ENCODE assay signal across 9 cellular contexts in genomic region chrX:13087322-13088154, GRCh38. TPM values are rescaled to one million over a fixed set of nuclear protein-coding genes. Genes with fewer than 3 reads are reported as not detected.
DNase-seq lines count a peak whose midpoint lies in the region; ATAC-seq, FAIRE-seq and TF ChIP-seq lines count a peak whose summit lies in the region.
"Had no signal": no experiment of that assay in that cellular context is flagged by ENCODE, and none has a peak within 500 bp of the region (broad histone marks: within the 10 kb centered on the region; RNA-seq: fewer than 3 reads in every experiment).

No MANE protein-coding gene starts in this region.

- H3K36me3 ChIP-seq in liver (ENCODE audit: control insufficient read depth in 4 of 4, insufficient read depth in 3 of 4, low read depth in 1 of 4, low read length in 3 of 4) (no peaks in the 10 kb centered on the region), HepG2 (replicated peaks in 1 of 2; ENCODE audit: control insufficient read depth in 1 of 2, insufficient read depth in 2 of 2, low read length in 2 of 2) (no peaks in the 10 kb centered on the region), left ventricle myocardium inferior (no peaks in the 10 kb centered on the region)

- H3K27me3 ChIP-seq in liver (ENCODE audit: control insufficient read depth in 4 of 4, insufficient read depth in 4 of 4, low read length in 3 of 4) (no peaks in the 10 kb centered on the region), HepG2 (ENCODE audit: control insufficient read depth in 1 of 2, insufficient read depth in 2 of 2, low read length in 2 of 2) (no peaks in the 10 kb centered on the region), left ventricle myocardium inferior (ENCODE audit: low read depth) (no peaks in the 10 kb centered on the region)

- no TSS peak for BruUV-seq in HepG2 (replicated peaks; lab: Mats Ljungman, UMichigan)

- no peaks in the 10 kb centered on the region for H3K79me2 ChIP-seq in HepG2 (ENCODE audit: insufficient read depth, low read length)

- DNase-seq in HepG2 (ENCODE audit: low spot score) (no peak), T follicular helper cell (ENCODE audit: low read depth) (peak; percentile 69), choroid plexus epithelial cell (ENCODE audit: low read depth) (peak; percentile 94), DMS 273 (lab: John Stamatoyannopoulos, UW; ENCODE audit: unreplicated experiment) (no peak), left ventricle myocardium inferior (no peak)
- DNase-seq in stimulated activated CD8-positive, alpha-beta memory T cell treated with anti-CD3 and anti-CD28 coated beads, Interleukin-15, amount 100 ng/mL, for 1 hour (ENCODE audit: low read depth) = peak; percentile 27

- 78% methylated on average over 9 of the region's 9 CpGs for WGBS in liver
- 48% methylated on average over 5 of the region's 9 CpGs for WGBS in HepG2 (ENCODE audit: low lambda C conversion rate)

- H3K9me3 ChIP-seq in liver (ENCODE audit: control insufficient read depth in 4 of 4, low read length in 3 of 4) = no peaks in the 10 kb centered on the region
- no peaks in the 10 kb centered on the region for H3K9me3 ChIP-seq in HepG2 (ENCODE audit: low read length)
- H3K9me3 ChIP-seq in left ventricle myocardium inferior (replicated peaks) = no peaks in the 10 kb centered on the region

- no peak for TF ChIP-seq CTCF in liver (IDR thresholded peaks at IDR 0.05; ENCODE audit: low read depth, low read length, missing input control)
- TF ChIP-seq CTCF in HepG2 (CRISPR knock-in tag; IDR thresholded peaks at IDR 0.05) = no peak
- TF ChIP-seq CTCF in choroid plexus epithelial cell (conservative IDR thresholded peaks at IDR 0.05; ENCODE audit: low read depth, low read length) = no peak
- TF ChIP-seq CTCF in left ventricle myocardium inferior (IDR thresholded peaks at IDR 0.05; ENCODE audit: borderline replicate concordance) = no peak

- no peak for FAIRE-seq in HepG2 (lab: Jason Lieb, UNC)

- TF ChIP-seq EP300 in HepG2 (IDR thresholded peaks at IDR 0.05; ENCODE audit: low read depth in 2 of 2, low read length in 2 of 2) (no peak), HepG2 (CRISPR knock-in tag; IDR thresholded peaks at IDR 0.05; ENCODE audit: borderline replicate concordance) (no peak)

- ATAC-seq in HepG2 (no peak), HG03342 (IDR thresholded peaks at IDR 0.05; ENCODE audit: unreplicated experiment) (peak; percentile 80)

- no peak overlapping the region for H2AFZ ChIP-seq in HepG2 (ENCODE audit: low read length)

- no peaks in the 10 kb centered on the region for H4K20me1 ChIP-seq in HepG2 (ENCODE audit: insufficient read depth, low read length)

- CTCF ChIA-PET in HepG2 (lab: Yijun Ruan, JAX; ENCODE audit: low intra/inter-chr PET ratio, low total read pairs) = no interaction called here

- POLR2A ChIA-PET in HepG2 (lab: Yijun Ruan, JAX) = no interaction called here

- TF ChIP-seq POLR2A in HepG2 (IDR thresholded peaks at IDR 0.05; ENCODE audit: insufficient read depth in 1 of 2, low read depth in 2 of 2, low read length in 2 of 2) = no peak

- intact Hi-C loops in HepG2 (cut with micrococcal nuclease; ENCODE audit: unreplicated experiment) = no loop called here
- intact Hi-C loops in left ventricle myocardium inferior (cut with micrococcal nuclease) = no loop called here

- H3K4me3 ChIP-seq in liver (ENCODE audit: low read depth in 1 of 3, low read length in 3 of 3) = no peak overlapping the region
- H3K4me3 ChIP-seq in HepG2 (replicated peaks in 1 of 3; ENCODE audit: insufficient read depth in 1 of 3, low read depth in 2 of 3, low read length in 3 of 3) = no peak overlapping the region
- H3K4me3 ChIP-seq in choroid plexus epithelial cell (ENCODE audit: low read depth, low read length) = no peak overlapping the region
- H3K4me3 ChIP-seq in left ventricle myocardium inferior = no peak overlapping the region

- TF ChIP-seq RAD21 in liver (IDR thresholded peaks at IDR 0.05) (peak in 1 of 2 donors; percentile 5), HepG2 (CRISPR knock-in tag; IDR thresholded peaks at IDR 0.05) (no peak)

- H3K9ac ChIP-seq in liver (ENCODE audit: low read depth in 1 of 2, low read length in 2 of 2) (no peak overlapping the region), HepG2 (ENCODE audit: insufficient read depth, low read depth, low read length) (no peak overlapping the region)

- H3K4me1 ChIP-seq in liver (ENCODE audit: control insufficient read depth in 4 of 4, insufficient read depth in 4 of 4, low read length in 3 of 4) (peaks cover 0 to 7% (median 0%) of the 10 kb centered on the region in 4 donors), HepG2 (ENCODE audit: insufficient read depth, low read length) (peaks cover 21% of the 10 kb centered on the region), left ventricle myocardium inferior (peaks cover 3% of the 10 kb centered on the region)

- H3K27ac ChIP-seq in liver (ENCODE audit: low read depth in 1 of 2, low read length in 2 of 2) = peak overlapping the region; percentile 50 to 51
- no peak overlapping the region for H3K27ac ChIP-seq in HepG2 (ENCODE audit: extremely low read length, insufficient read depth, low read length)
- no peak overlapping the region for H3K27ac ChIP-seq in left ventricle myocardium inferior (replicated peaks)

- in situ Hi-C loops in HepG2 (cut with HindIII; ENCODE audit: extremely low pct_ligation_motif_present, low pct_unique_long_range_greater_than_20kb) = no loop called here

- no peak overlapping the region for H3K4me2 ChIP-seq in HepG2 (ENCODE audit: low read depth, low read length)

TF ChIP-seq in liver, 16 proteins besides CTCF, POLR2A, EP300 and RAD21:
- TF ChIP-seq SP1 (IDR thresholded peaks at IDR 0.05) (no peak), FOXA1 (IDR thresholded peaks at IDR 0.05) (no peak)
- TF ChIP-seq, protein P1, sequence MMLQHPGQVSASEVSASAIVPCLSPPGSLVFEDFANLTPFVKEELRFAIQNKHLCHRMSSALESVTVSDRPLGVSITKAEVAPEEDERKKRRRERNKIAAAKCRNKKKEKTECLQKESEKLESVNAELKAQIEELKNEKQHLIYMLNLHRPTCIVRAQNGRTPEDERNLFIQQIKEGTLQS (IDR thresholded peaks at IDR 0.05) = no peak

TF ChIP-seq in HepG2, 621 proteins besides CTCF, POLR2A, EP300 and RAD21 (continues in another document):
- TF ChIP-seq, protein P1 (CRISPR knock-in tag; IDR thresholded peaks at IDR 0.05) = no peak
- TF ChIP-seq ZNF143 (CRISPR knock-in tag; IDR thresholded peaks at IDR 0.05) (no peak), ZFP36L1 (CRISPR knock-in tag; IDR thresholded peaks at IDR 0.05) (no peak), NCOA1 (CRISPR knock-in tag; IDR thresholded peaks at IDR 0.05) (no peak), IRF9 (CRISPR knock-in tag; IDR thresholded peaks at IDR 0.05; ENCODE audit: borderline replicate concordance) (no peak), ZNF431 (CRISPR knock-in tag; IDR thresholded peaks at IDR 0.05; ENCODE audit: borderline replicate concordance, low read depth) (no peak), SIN3B (IDR thresholded peaks at IDR 0.05; ENCODE audit: low read length) (no peak), ZNF451 (CRISPR knock-in tag; IDR thresholded peaks at IDR 0.05) (no peak), NCOA2 (CRISPR knock-in tag; IDR thresholded peaks at IDR 0.05) (no peak), ZNF576 (CRISPR knock-in tag; IDR thresholded peaks at IDR 0.05) (no peak), NFYB (CRISPR knock-in tag; IDR thresholded peaks at IDR 0.05) (no peak), NFE2L1 (CRISPR knock-in tag; IDR thresholded peaks at IDR 0.05; ENCODE audit: borderline replicate concordance) (no peak)

RNA-seq across cellular contexts. Expression of gene FAM9C, which starts 43.1 kb away (rescaled TPM):
- not detected for total RNA-seq in liver
- polyA plus RNA-seq in liver = not detected
- total RNA-seq in HepG2 (2016; rRNA removed; fragmentation: Illumina TruSeq; extraction: Trizol) = not detected in 2 replicates
- total RNA-seq in HepG2 (2016; cell fraction: cytosol; rRNA removed; fragmentation: Illumina TruSeq; extraction: Trizol; ENCODE audit: low read depth) = not detected in 2 replicates
- total RNA-seq in HepG2 (2016; cell fraction: insoluble cytoplasmic fraction; rRNA removed; fragmentation: Illumina TruSeq; extraction: Trizol) = not detected in 2 replicates
- not detected in 2 replicates for total RNA-seq in HepG2 (2016; cell fraction: membrane; rRNA removed; fragmentation: Illumina TruSeq; extraction: Trizol)
- total RNA-seq in HepG2 (2016; cell fraction: nucleus; rRNA removed; fragmentation: Illumina TruSeq; extraction: Trizol) = not detected in 2 replicates
- not detected in 2 replicates for polyA plus RNA-seq in HepG2 (2011; rRNA removed)
- polyA plus RNA-seq in HepG2 (2011; cell fraction: cytosol; rRNA removed) = not detected in 2 replicates
- polyA plus RNA-seq in HepG2 (2011; cell fraction: nucleus; rRNA removed) = not detected in 2 replicates
- polyA plus RNA-seq in HepG2 (2012) = not detected in 2 replicates
- polyA plus RNA-seq in HepG2 (2016; cell fraction: cytosol; fragmentation: Illumina TruSeq; extraction: Trizol; ENCODE audit: low read depth) = not detected in 2 replicates
- polyA plus RNA-seq in HepG2 (2016; cell fraction: insoluble cytoplasmic fraction; fragmentation: Illumina TruSeq; extraction: Trizol; ENCODE audit: low read depth) = not detected in 2 replicates
- not detected in 2 replicates for polyA plus RNA-seq in HepG2 (2016; cell fraction: membrane; fragmentation: Illumina TruSeq; extraction: Trizol; ENCODE audit: low read depth)
- not detected in 2 replicates for polyA plus RNA-seq in HepG2 (2016; cell fraction: nucleus; fragmentation: Illumina TruSeq; extraction: Trizol; ENCODE audit: insufficient read depth, low read depth)
- polyA minus RNA-seq in HepG2 (2011; rRNA and poly(A)+ RNA removed; ENCODE audit: low replicate concordance) = not detected in 2 replicates
- not detected in 2 replicates for polyA minus RNA-seq in HepG2 (2011; cell fraction: cytosol; rRNA and poly(A)+ RNA removed)
- polyA minus RNA-seq in HepG2 (2011; cell fraction: nucleus; rRNA and poly(A)+ RNA removed) = not detected in 2 replicates
- total RNA-seq in left ventricle myocardium inferior = not detected
- polyA plus RNA-seq: BJ had no signal

Comparison
In these comparisons a context has a peak if more than half of its experiments do, and no peak if none do; other contexts are left out.
1. H3K27ac ChIP-seq: peak in liver (2 of 2); none in HepG2 (single experiment) and left ventricle myocardium inferior (single experiment).
2. DNase-seq: peak in T follicular helper cell (single experiment), choroid plexus epithelial cell (single experiment) and stimulated activated CD8-positive, alpha-beta memory T cell treated with anti-CD3 and anti-CD28 coated beads, Interleukin-15, amount 100 ng/mL, for 1 hour (single experiment); none in HepG2 (single experiment), DMS 273 (single experiment) and left ventricle myocardium inferior (single experiment).